1 cellular context compared by ENCODE assay signal in the genomic region with DNA sequence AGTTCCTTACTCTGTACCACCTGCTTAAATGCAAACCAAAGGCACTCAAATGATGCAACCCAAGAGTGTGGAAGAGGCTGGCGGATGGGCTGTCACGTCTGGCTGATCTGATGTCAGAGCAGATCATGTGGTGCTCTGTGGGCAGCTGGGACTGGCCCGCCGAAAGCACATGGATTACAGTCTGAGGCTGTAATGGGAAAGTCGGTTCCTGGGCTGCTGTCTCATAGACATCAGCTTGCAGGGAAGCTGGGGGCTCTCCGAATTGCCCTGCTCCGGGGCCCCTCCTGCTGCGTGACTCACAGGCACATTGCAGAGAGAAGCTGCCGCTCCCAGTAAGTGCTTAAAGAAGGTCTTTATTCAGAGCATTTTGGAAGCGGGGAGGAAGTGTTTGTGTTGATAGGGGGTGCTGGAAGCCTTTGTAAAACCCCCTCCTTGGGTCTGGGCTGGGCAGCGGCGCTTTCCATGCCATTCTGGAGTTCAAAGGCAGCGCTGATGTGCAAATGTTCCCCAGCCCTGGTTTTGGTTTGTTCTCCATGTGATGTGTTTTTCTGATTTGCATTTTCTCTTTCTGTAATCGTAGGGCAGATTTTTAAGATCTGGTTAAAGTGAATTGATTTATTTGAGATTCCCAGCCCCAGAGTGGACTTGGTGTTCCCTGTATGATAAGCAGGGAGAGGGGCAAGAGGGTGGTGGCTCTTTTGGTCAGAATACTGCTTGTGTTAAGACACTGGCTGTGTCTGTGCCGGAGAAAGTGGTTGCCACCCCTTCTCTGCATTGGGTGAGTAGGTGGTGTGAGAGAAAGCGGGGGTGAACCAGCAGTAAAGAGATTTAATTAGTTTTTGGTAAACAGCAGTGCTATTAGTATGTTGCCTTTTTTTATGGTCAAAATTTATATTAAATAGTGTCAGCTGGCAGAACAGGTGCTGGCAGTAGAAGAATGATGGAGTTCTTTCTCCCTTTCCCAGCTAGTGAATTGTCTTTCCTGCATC.
TF ChIP-seq lines count a peak whose summit lies in the region.

No MANE protein-coding gene starts in this region.

TF ChIP-seq in HEK293, 187 proteins besides CTCF, POLR2A, EP300 and RAD21 (continued from another document and continues in another):
- TF ChIP-seq, protein P1, sequence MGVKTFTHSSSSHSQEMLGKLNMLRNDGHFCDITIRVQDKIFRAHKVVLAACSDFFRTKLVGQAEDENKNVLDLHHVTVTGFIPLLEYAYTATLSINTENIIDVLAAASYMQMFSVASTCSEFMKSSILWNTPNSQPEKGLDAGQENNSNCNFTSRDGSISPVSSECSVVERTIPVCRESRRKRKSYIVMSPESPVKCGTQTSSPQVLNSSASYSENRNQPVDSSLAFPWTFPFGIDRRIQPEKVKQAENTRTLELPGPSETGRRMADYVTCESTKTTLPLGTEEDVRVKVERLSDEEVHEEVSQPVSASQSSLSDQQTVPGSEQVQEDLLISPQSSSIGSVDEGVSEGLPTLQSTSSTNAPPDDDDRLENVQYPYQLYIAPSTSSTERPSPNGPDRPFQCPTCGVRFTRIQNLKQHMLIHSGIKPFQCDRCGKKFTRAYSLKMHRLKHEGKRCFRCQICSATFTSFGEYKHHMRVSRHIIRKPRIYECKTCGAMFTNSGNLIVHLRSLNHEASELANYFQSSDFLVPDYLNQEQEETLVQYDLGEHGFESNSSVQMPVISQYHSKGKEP (tag by site-specific recombination; IDR thresholded peaks at IDR 0.05) = no peak
- TF ChIP-seq BCL11A (tag by site-specific recombination; IDR thresholded peaks at IDR 0.05; ENCODE audit: low read depth) (no peak), ZBTB6 (tag by site-specific recombination; IDR thresholded peaks at IDR 0.05) (no peak), ZIC2 (tag by site-specific recombination; IDR thresholded peaks at IDR 0.05) (peak; percentile 63), ZXDB (tag by site-specific recombination; IDR thresholded peaks at IDR 0.05) (peak; percentile 47; the same call in 1 of the 2 replicates), ZNF510 (tag by site-specific recombination; IDR thresholded peaks at IDR 0.05; ENCODE audit: insufficient replicate concordance) (no peak), ZNF704 (tag by site-specific recombination; IDR thresholded peaks at IDR 0.05) (no peak), PRDM2 (tag by site-specific recombination; IDR thresholded peaks at IDR 0.05; ENCODE audit: borderline replicate concordance) (no peak), ZNF747 (tag by site-specific recombination; IDR thresholded peaks at IDR 0.05) (no peak), ZNF114 (tag by site-specific recombination; IDR thresholded peaks at IDR 0.05) (no peak), FEZF1 (tag by site-specific recombination; IDR thresholded peaks at IDR 0.05) (no peak), ZNF302 (tag by site-specific recombination; IDR thresholded peaks at IDR 0.05; ENCODE audit: low read depth) (no peak), ZEB2 (tag by site-specific recombination; IDR thresholded peaks at IDR 0.05) (peak; percentile 61; the same call in 1 of the 2 replicates), ZSCAN30 (tag by site-specific recombination; IDR thresholded peaks at IDR 0.05) (peak; percentile 66), YY1 (tag by site-specific recombination; IDR thresholded peaks at IDR 0.05) (no peak), ZNF585B (tag by site-specific recombination; IDR thresholded peaks at IDR 0.05) (no peak), ZNF274 (IDR thresholded peaks at IDR 0.05; ENCODE audit: low read length) (no peak), ZNF274 (tag by site-specific recombination; IDR thresholded peaks at IDR 0.05; ENCODE audit: borderline replicate concordance) (no peak), ZNF24 (tag by site-specific recombination; IDR thresholded peaks at IDR 0.05) (no peak), ZBTB20 (tag by site-specific recombination; IDR thresholded peaks at IDR 0.05) (peak; percentile 95), GLIS2 (tag by site-specific recombination; IDR thresholded peaks at IDR 0.05) (peak; percentile 49; the same call in 1 of the 2 replicates), ZNF214 (tag by site-specific recombination; IDR thresholded peaks at IDR 0.05; ENCODE audit: borderline replicate concordance) (no peak), ZBTB21 (tag by site-specific recombination; IDR thresholded peaks at IDR 0.05) (peak; percentile 84), ZNF341 (tag by site-specific recombination; IDR thresholded peaks at IDR 0.05; ENCODE audit: low read depth) (0 out of 2 replicates have a peak, but pooled peaks have one; percentile 31), ZNF792 (tag by site-specific recombination; IDR thresholded peaks at IDR 0.05) (peak; percentile 97), ZFP69B (tag by site-specific recombination; IDR thresholded peaks at IDR 0.05) (peak; percentile 60; the same call in 1 of the 2 replicates), ZNF521 (tag by site-specific recombination; IDR thresholded peaks at IDR 0.05) (no peak), ZNF335 (tag by site-specific recombination; conservative IDR thresholded peaks at IDR 0.05) (0 out of 2 replicates have a peak, but pooled peaks have one; percentile 40), ZNF426 (tag by site-specific recombination; IDR thresholded peaks at IDR 0.05) (no peak), ZNF629 (tag by site-specific recombination; IDR thresholded peaks at IDR 0.05) (peak; percentile 89), ZNF530 (tag by site-specific recombination; IDR thresholded peaks at IDR 0.05; ENCODE audit: low read depth) (no peak), PRDM6 (tag by site-specific recombination; IDR thresholded peaks at IDR 0.05) (no peak), ZNF623 (tag by site-specific recombination; IDR thresholded peaks at IDR 0.05) (no peak), ZNF155 (tag by site-specific recombination; IDR thresholded peaks at IDR 0.05) (no peak), HIC1 (tag by site-specific recombination; IDR thresholded peaks at IDR 0.05) (no peak), EGR2 (tag by site-specific recombination; IDR thresholded peaks at IDR 0.05; ENCODE audit: low read depth) (peak; percentile 39; the same call in 1 of the 2 replicates)
- TF ChIP-seq, protein P2, sequence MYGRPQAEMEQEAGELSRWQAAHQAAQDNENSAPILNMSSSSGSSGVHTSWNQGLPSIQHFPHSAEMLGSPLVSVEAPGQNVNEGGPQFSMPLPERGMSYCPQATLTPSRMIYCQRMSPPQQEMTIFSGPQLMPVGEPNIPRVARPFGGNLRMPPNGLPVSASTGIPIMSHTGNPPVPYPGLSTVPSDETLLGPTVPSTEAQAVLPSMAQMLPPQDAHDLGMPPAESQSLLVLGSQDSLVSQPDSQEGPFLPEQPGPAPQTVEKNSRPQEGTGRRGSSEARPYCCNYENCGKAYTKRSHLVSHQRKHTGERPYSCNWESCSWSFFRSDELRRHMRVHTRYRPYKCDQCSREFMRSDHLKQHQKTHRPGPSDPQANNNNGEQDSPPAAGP (tag by site-specific recombination; IDR thresholded peaks at IDR 0.05) = no peak
- TF ChIP-seq, protein P3, sequence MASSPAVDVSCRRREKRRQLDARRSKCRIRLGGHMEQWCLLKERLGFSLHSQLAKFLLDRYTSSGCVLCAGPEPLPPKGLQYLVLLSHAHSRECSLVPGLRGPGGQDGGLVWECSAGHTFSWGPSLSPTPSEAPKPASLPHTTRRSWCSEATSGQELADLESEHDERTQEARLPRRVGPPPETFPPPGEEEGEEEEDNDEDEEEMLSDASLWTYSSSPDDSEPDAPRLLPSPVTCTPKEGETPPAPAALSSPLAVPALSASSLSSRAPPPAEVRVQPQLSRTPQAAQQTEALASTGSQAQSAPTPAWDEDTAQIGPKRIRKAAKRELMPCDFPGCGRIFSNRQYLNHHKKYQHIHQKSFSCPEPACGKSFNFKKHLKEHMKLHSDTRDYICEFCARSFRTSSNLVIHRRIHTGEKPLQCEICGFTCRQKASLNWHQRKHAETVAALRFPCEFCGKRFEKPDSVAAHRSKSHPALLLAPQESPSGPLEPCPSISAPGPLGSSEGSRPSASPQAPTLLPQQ (tag by site-specific recombination; IDR thresholded peaks at IDR 0.05) = peak; percentile 67; the same call in 1 of the 2 replicates
